In genomic region chr3:82461049-82461889, GRCh38 we compare ENCODE assay signal across 21 cellular contexts.
"Had no signal": no experiment of that assay in that cellular context is flagged by ENCODE, and none has a peak within 500 bp of the region (broad histone marks: within the 10 kb centered on the region; RNA-seq: fewer than 3 reads in every experiment).

No MANE protein-coding gene starts in this region.

- H3K36me3 Mint-ChIP-seq: activated naive CD8-positive, alpha-beta T cell had no signal

- H3K9me3 Mint-ChIP-seq: activated CD4-positive, alpha-beta T cell treated with anti-CD3 and anti-CD28 coated beads, Interleukin-2, amount 10 ng/mL, durations not matched to agents 7 days and 5 days had no signal

- H3K27me3 ChIP-seq: adrenal gland, foreskin keratinocyte, spleen, upper lobe of left lung had no signal

- H3K36me3 ChIP-seq: adrenal gland, spleen, thoracic aorta, upper lobe of left lung had no signal

- H3K4me3 Mint-ChIP-seq: activated CD4-positive, alpha-beta T cell treated with anti-CD3 and anti-CD28 coated beads, Interleukin-2, amount 10 ng/mL, durations not matched to agents 7 days and 5 days; activated naive CD8-positive, alpha-beta T cell; activated T-cell treated with anti-CD3 and anti-CD28 coated beads, Interleukin-2, amount 50 U/mL, for 24 hours; activated T-helper 17 cell treated with anti-CD3 and anti-CD28 coated beads, Interleukin-2, amount 50 U/mL, for 72 hours; immature natural killer cell; neural crest cell had no signal

- H3K4me1 ChIP-seq: adrenal gland, foreskin keratinocyte, spleen had no signal

- H3K27me3 Mint-ChIP-seq: activated CD4-positive, alpha-beta T cell treated with anti-CD3 and anti-CD28 coated beads, Interleukin-2, amount 10 ng/mL, durations not matched to agents 7 days and 5 days; activated naive CD8-positive, alpha-beta T cell; activated T-cell treated with anti-CD3 and anti-CD28 coated beads, Interleukin-2, amount 50 U/mL, for 24 hours; activated T-helper 17 cell treated with anti-CD3 and anti-CD28 coated beads, Interleukin-2, amount 50 U/mL, for 72 hours; progenitor cell of endocrine pancreas had no signal

- H3K27ac ChIP-seq: adrenal gland, foreskin keratinocyte, spleen, thoracic aorta, upper lobe of left lung, VCaP had no signal

- H3K4me1 Mint-ChIP-seq: activated CD4-positive, alpha-beta T cell treated with anti-CD3 and anti-CD28 coated beads, Interleukin-2, amount 10 ng/mL, durations not matched to agents 7 days and 5 days; activated T-helper 17 cell treated with anti-CD3 and anti-CD28 coated beads, Interleukin-2, amount 50 U/mL, for 72 hours; immature natural killer cell had no signal

- DNase-seq: activated CD4-positive, alpha-beta T cell treated with anti-CD3 and anti-CD28 coated beads, Interleukin-2, amount 10 ng/mL, durations not matched to agents 7 days and 5 days; activated CD4-positive, CD25-positive, alpha-beta regulatory T cell treated with anti-CD3 and anti-CD28 coated beads, Interleukin-2, amount 50 U/mL, for 72 hours; activated T-cell treated with anti-CD3 and anti-CD28 coated beads, Interleukin-2, amount 50 U/mL, for 24 hours; adrenal gland; central memory CD4-positive, alpha-beta T cell; dermis blood vessel endothelial cell; effector CD8-positive, alpha-beta T cell; foreskin keratinocyte; immature natural killer cell; left ventricle myocardium superior; spleen; stimulated activated CD4-positive, alpha-beta T cell treated with anti-CD3 and anti-CD28 coated beads, Interleukin-4, amount 100 ng/mL, for 1 hour; stimulated activated naive CD4-positive, alpha-beta T cell; SW 1271; upper lobe of left lung had no signal

- ATAC-seq: activated T-helper 17 cell treated with anti-CD3 and anti-CD28 coated beads, Interleukin-2, amount 50 U/mL, for 72 hours; foreskin keratinocyte; left ventricle myocardium superior had no signal

- H3K9me3 ChIP-seq: adrenal gland, thoracic aorta, upper lobe of left lung had no signal

- H3K27ac Mint-ChIP-seq: activated CD4-positive, alpha-beta T cell treated with anti-CD3 and anti-CD28 coated beads, Interleukin-2, amount 10 ng/mL, durations not matched to agents 7 days and 5 days; activated naive CD8-positive, alpha-beta T cell; activated T-cell treated with anti-CD3 and anti-CD28 coated beads, Interleukin-2, amount 50 U/mL, for 24 hours; activated T-helper 17 cell treated with anti-CD3 and anti-CD28 coated beads, Interleukin-2, amount 50 U/mL, for 72 hours; immature natural killer cell; progenitor cell of endocrine pancreas had no signal

- H3K4me3 ChIP-seq: adrenal gland, spleen, thoracic aorta, upper lobe of left lung had no signal
